ENCODE assay signal across 8 cellular contexts in genomic region chr2:46776687-46777327, GRCh38.
A peak's percentile ranks its signal among the peaks of the same experiment; 100 is the strongest.
DNase-seq lines count a peak whose midpoint lies in the region; ATAC-seq and TF ChIP-seq lines count a peak whose summit lies in the region.

No MANE protein-coding gene starts in this region.

- no peaks in the 10 kb centered on the region for H3K9me3 Mint-ChIP-seq in progenitor cell of endocrine pancreas (ENCODE audit: low read depth)

- no peak overlapping the region for H3K4me3 ChIP-seq in ACC112 (ENCODE audit: low read depth, low read length)

- peak; percentile 68 for TF ChIP-seq CTCF in GM12874 (IDR thresholded peaks at IDR 0.05; ENCODE audit: insufficient read depth, low read depth, low read length)
- peak; percentile 77 for TF ChIP-seq CTCF in progenitor cell of endocrine pancreas (IDR thresholded peaks at IDR 0.05; ENCODE audit: unreplicated experiment)

- no peaks in the 10 kb centered on the region for H3K79me2 ChIP-seq in ACC112 (ENCODE audit: control insufficient read depth, insufficient read depth, low read length, unreplicated experiment)

- DNase-seq in NCI-H460 (ENCODE audit: extremely low read depth, low read depth) (peak; percentile 63), activated T-cell treated with anti-CD3 and anti-CD28 coated beads for 1 hour (ENCODE audit: low read depth) (peak; percentile 36), fibroblast of the conjunctiva (ENCODE audit: low read depth) (peak; percentile 61), progenitor cell of endocrine pancreas (ENCODE audit: low spot score, unreplicated experiment) (no peak)

- H3K4me1 ChIP-seq in ACC112 (ENCODE audit: control insufficient read depth, insufficient read depth, low read length, unreplicated experiment), result peaks cover 55% of the 10 kb centered on the region

- no peak overlapping the region for H3K4me3 Mint-ChIP-seq in progenitor cell of endocrine pancreas (ENCODE audit: low read depth)

- H2AFZ ChIP-seq in ACC112 (ENCODE audit: low read length, unreplicated experiment), result no peak overlapping the region

- no peaks in the 10 kb centered on the region for H3K27me3 Mint-ChIP-seq in progenitor cell of endocrine pancreas

- no peaks in the 10 kb centered on the region for H3K36me3 ChIP-seq in ACC112 (ENCODE audit: insufficient read depth, low read length)

- H3K4me1 Mint-ChIP-seq in progenitor cell of endocrine pancreas (ENCODE audit: low read depth), result no peaks in the 10 kb centered on the region

- peak overlapping the region; percentile 47 for H3K27ac ChIP-seq in ACC112 (ENCODE audit: low read depth, low read length)

- H3K36me3 Mint-ChIP-seq in progenitor cell of endocrine pancreas (ENCODE audit: insufficient read depth), result no peaks in the 10 kb centered on the region

- no peaks in the 10 kb centered on the region for H3K27me3 ChIP-seq in ACC112 (ENCODE audit: insufficient read depth, low read length)

- H3K27ac Mint-ChIP-seq in progenitor cell of endocrine pancreas, result no peak overlapping the region

- no peak for ATAC-seq in GM19452 (IDR thresholded peaks at IDR 0.05; ENCODE audit: unreplicated experiment)
- ATAC-seq in HG02763 (IDR thresholded peaks at IDR 0.05; ENCODE audit: unreplicated experiment), result no peak
